ENCODE assay signal across 24 cellular contexts in genomic region chr3:23875326-23875725, GRCh38. TPM values are rescaled to one million over a fixed set of nuclear protein-coding genes. Genes with fewer than 3 reads are reported as not detected.
DNase-seq lines count a peak whose midpoint lies in the region; ATAC-seq, FAIRE-seq and TF ChIP-seq lines count a peak whose summit lies in the region.
"Had no signal": no experiment of that assay in that cellular context is flagged by ENCODE, and none has a peak within 500 bp of the region (broad histone marks: within the 10 kb centered on the region; RNA-seq: fewer than 3 reads in every experiment).

No MANE protein-coding gene starts in this region.

- H2BK120ac ChIP-seq in trophoblast cell (ENCODE audit: insufficient read depth, low read length, poor library complexity) = no peak overlapping the region

- no peak overlapping the region for H2BK12ac ChIP-seq in trophoblast cell (ENCODE audit: low read length)

- TF ChIP-seq RAD21 in GM12878 (IDR thresholded peaks at IDR 0.05; ENCODE audit: insufficient read depth, low read depth, low read length) = no peak

- H2AFZ ChIP-seq in GM23248 = no peak overlapping the region
- no peak overlapping the region for H2AFZ ChIP-seq in GM12878 (ENCODE audit: control insufficient read depth, low read depth, low read length)
- no peak overlapping the region for H2AFZ ChIP-seq in trophoblast cell (ENCODE audit: insufficient read depth, low read length, poor library complexity)

- H3F3A ChIP-seq in GM23248 (ENCODE audit: insufficient read depth) = peaks cover 45% of the 10 kb centered on the region

- no peaks in the 10 kb centered on the region for H3K79me1 ChIP-seq in trophoblast cell (ENCODE audit: low read length)

- H3K4me1 ChIP-seq in GM23248 (ENCODE audit: insufficient read depth) (peaks cover 41% of the 10 kb centered on the region), HUES64 (ENCODE audit: insufficient read depth, low read length) (peaks cover 4% of the 10 kb centered on the region; the same call in 1 of the 2 replicates), GM12878 (ENCODE audit: control insufficient read depth, insufficient read depth, low read length) (no peaks in the 10 kb centered on the region), trophoblast cell (ENCODE audit: control insufficient read depth in 1 of 2, insufficient read depth in 2 of 2, low read length in 2 of 2) (peaks cover 0 to 6% of the 10 kb centered on the region in 2 experiments)
- H3K4me1 ChIP-seq: BE2C had no signal

- no peak for TF ChIP-seq POLR2A in GM12878 (IDR thresholded peaks at IDR 0.05; ENCODE audit: low read depth, low read length)

- H3K27me3 ChIP-seq in GM23248 (replicated peaks; ENCODE audit: insufficient read depth) (no peaks in the 10 kb centered on the region), HUES64 (ENCODE audit: insufficient read depth, low read length) (no peaks in the 10 kb centered on the region), GM12878 (replicated peaks in 1 of 2; ENCODE audit: control insufficient read depth in 2 of 2, insufficient read depth in 2 of 2, low read length in 1 of 2) (no peaks in the 10 kb centered on the region), trophoblast cell (ENCODE audit: insufficient read depth, low read length) (no peaks in the 10 kb centered on the region)
- H3K27me3 ChIP-seq: BE2C had no signal

- H3K9me3 ChIP-seq in GM23248 (ENCODE audit: low read depth) (no peaks in the 10 kb centered on the region), HUES64 (ENCODE audit: insufficient read depth, low read depth, low read length) (peaks cover 8% of the 10 kb centered on the region), GM12878 (replicated peaks; ENCODE audit: control insufficient read depth, insufficient read depth, low read length) (no peaks in the 10 kb centered on the region), trophoblast cell (ENCODE audit: insufficient read depth, low read depth, low read length) (no peaks in the 10 kb centered on the region)
- H3K9me3 ChIP-seq: BE2C had no signal

- WGBS in GM23248 (ENCODE audit: low coverage in 1 of 2, low lambda C conversion rate in 2 of 2, missing lambda C conversion rate in 2 of 2), 2 experiments = 63 to 65% methylated on average over 3 of the region's 3 CpGs
- WGBS in HUES64 = 97% methylated on average over 3 of the region's 3 CpGs
- WGBS in GM12878 (ENCODE audit: insufficient coverage, insufficient replicate concordance, low lambda C conversion rate, missing lambda C conversion rate) = 65% methylated on average over 3 of the region's 3 CpGs
- WGBS in trophoblast cell (ENCODE audit: extremely low coverage, insufficient coverage, insufficient read length) = no CpG with 5 or more reads among the region's 3 CpGs

- no peak overlapping the region for H3K14ac ChIP-seq in trophoblast cell (ENCODE audit: low read length)

- peak overlapping the region; percentile 55 for H3K27ac ChIP-seq in GM23248
- H3K27ac ChIP-seq in HUES64 (ENCODE audit: low read depth, low read length) = 0 out of 2 replicates have a peak overlapping the region, but pooled peaks have one; percentile 25
- no peak overlapping the region for H3K27ac ChIP-seq in GM12878 (ENCODE audit: control insufficient read depth, insufficient read depth)
- H3K27ac ChIP-seq in trophoblast cell (ENCODE audit: low read depth, low read length) = no peak overlapping the region
- H3K27ac ChIP-seq: KMS-11, RWPE1 had no signal

- BruUV-seq in GM12878 (replicated peaks; lab: Mats Ljungman, UMichigan) = TSS peak; percentile 5

- H3K9ac ChIP-seq in GM23248 (no peak overlapping the region), HUES64 (ENCODE audit: low read depth, low read length) (no peak overlapping the region), GM12878 (ENCODE audit: control insufficient read depth, insufficient read depth, low read length) (no peak overlapping the region), trophoblast cell (ENCODE audit: low read length) (no peak overlapping the region)
- H3K9ac ChIP-seq: KMS-11 had no signal

- H3K4me2 ChIP-seq in GM23248 (ENCODE audit: unreplicated experiment) = peak overlapping the region; percentile 63
- no peak overlapping the region for H3K4me2 ChIP-seq in GM12878 (ENCODE audit: control insufficient read depth, insufficient read depth)
- H3K4me2 ChIP-seq in trophoblast cell (ENCODE audit: low read length) = no peak overlapping the region
- H3K4me2 ChIP-seq: KMS-11 had no signal

- intact Hi-C loops in GM12878 (cut with micrococcal nuclease; ENCODE audit: unreplicated experiment) = no loop called here

- no peak overlapping the region for H4K91ac ChIP-seq in trophoblast cell (ENCODE audit: low read depth, low read length)

- no peak; a peak in 1 of 6 replicates for TF ChIP-seq CTCF in GM12878 (IDR thresholded peaks at IDR 0.05 in 2 of 3, conservative IDR thresholded peaks at IDR 0.05 in 1 of 3; ENCODE audit: control insufficient read depth in 2 of 3, extremely low read depth in 1 of 3, insufficient read depth in 1 of 3, low read depth in 3 of 3, low read length in 3 of 3)

- H2AK5ac ChIP-seq in trophoblast cell (ENCODE audit: low read length) = no peak overlapping the region

- CTCF ChIA-PET in GM12878 (lab: Yijun Ruan, JAX) = interaction anchor here (1.3 to 2.3 kb wide), 5 partner anchors 13 to 41 kb away, joined by 5 to 13 read pairs (median 7); no protein-coding TSS in a partner anchor

- H3K4me3 ChIP-seq in GM23248 (0 out of 2 replicates have a peak overlapping the region, but pooled peaks have one; percentile 5), HUES64 (ENCODE audit: low read length) (no peak overlapping the region), GM12878 (no peak overlapping the region), trophoblast cell (ENCODE audit: low read depth, low read length) (no peak overlapping the region)

- no peak overlapping the region for H2BK5ac ChIP-seq in trophoblast cell (ENCODE audit: low read depth, low read length, poor library complexity)

- H4K12ac ChIP-seq in trophoblast cell (ENCODE audit: low read depth, low read length) = no peak overlapping the region

- SMC1A ChIA-PET in GM12878 (lab: Charles Lee; ENCODE audit: uncharacterized antibody, unreplicated experiment) = interaction anchor here (0.8 to 1.8 kb wide), 5 partner anchors 13 to 122 kb away, joined by 3 to 5 read pairs (median 5); no protein-coding TSS in a partner anchor

- H3K36me3 ChIP-seq in GM23248 (ENCODE audit: low read depth) (no peaks in the 10 kb centered on the region), HUES64 (ENCODE audit: insufficient read depth, low read length) (peaks cover 12% of the 10 kb centered on the region), GM12878 (ENCODE audit: control insufficient read depth in 2 of 2, insufficient read depth in 2 of 2, low read length in 1 of 2) (peaks cover 2 to 5% of the 10 kb centered on the region in 2 experiments; a peak in 3 of 4 replicates), trophoblast cell (ENCODE audit: control insufficient read depth in 1 of 2, insufficient read depth in 2 of 2, low read length in 2 of 2) (peaks cover 2% of the 10 kb centered on the region in 2 experiments)
- H3K36me3 ChIP-seq: BE2C had no signal

- in situ Hi-C loops in GM23248 (cut with MboI) = no loop called here
- in situ Hi-C loops in GM12878 (cut with MboI) = no loop called here

- H3K23ac ChIP-seq in trophoblast cell (ENCODE audit: low read length) = no peak overlapping the region

- H3K18ac ChIP-seq in trophoblast cell (ENCODE audit: low read length) = no peak overlapping the region

- H4K8ac ChIP-seq in trophoblast cell (ENCODE audit: low read depth, low read length) = no peak overlapping the region

- RAD21 ChIA-PET in GM12878 (lab: Charles Lee; ENCODE audit: unreplicated experiment) = no interaction called here

- H4K20me1 ChIP-seq in GM23248 (ENCODE audit: insufficient read depth) (no peaks in the 10 kb centered on the region), GM12878 (ENCODE audit: control insufficient read depth, insufficient read depth) (no peaks in the 10 kb centered on the region)

- H3K79me2 ChIP-seq in GM23248 (ENCODE audit: insufficient read depth) (peaks cover 55% of the 10 kb centered on the region), GM12878 (ENCODE audit: control insufficient read depth, insufficient read depth, low read length) (peaks cover 34% of the 10 kb centered on the region), trophoblast cell (ENCODE audit: control insufficient read depth, insufficient read depth, low read length, poor library complexity) (no peaks in the 10 kb centered on the region)

- DNase-seq in GM23248 (no peak), GM12878 (ENCODE audit: low read depth, low spot score) (no peak), trophoblast cell (peak; percentile 18 to 84), DMS153 (lab: John Stamatoyannopoulos, UW) (no peak), NCI-H82 (lab: John Stamatoyannopoulos, UW) (no peak)
- DNase-seq: BE2C, Calu3, DND-41, NCI-H1048, NCI-H1417, NCI-H1694, NCI-H2081, NCI-H2227 treated with DMSO at 0.1 percent for 48 hours, NCI-H510A, NCI-H69, SHP77 treated with DMSO at 0.1 percent for 48 hours had no signal

- POLR2A ChIA-PET in GM12878 (lab: Charles Lee) = no interaction called here

- no peak overlapping the region for H3K4ac ChIP-seq in trophoblast cell (ENCODE audit: low read depth, low read length)

- no peak for FAIRE-seq in GM12878 (lab: Jason Lieb, UNC)
- FAIRE-seq: GM18507, H54, HTR-8/SVneo had no signal

- H3K9me2 ChIP-seq in GM23248 (ENCODE audit: insufficient read depth) = no peaks in the 10 kb centered on the region

- TF ChIP-seq EP300 in GM12878 (IDR thresholded peaks at IDR 0.05; ENCODE audit: borderline replicate concordance in 1 of 2, control insufficient read depth in 1 of 2, low read depth in 2 of 2, low read length in 2 of 2) = no peak

- ATAC-seq in GM12878 (peak; percentile 34), HG02798 (IDR thresholded peaks at IDR 0.05; ENCODE audit: poor library complexity, unreplicated experiment) (no peak)
- ATAC-seq: Panc1 had no signal

RNA-seq across cellular contexts. Expression of gene NKIRAS1, which starts 41.5 kb away (rescaled TPM):
- 15.0 and 18.5 TPM in 2 replicates for total RNA-seq in GM23248 (2014; rRNA removed; shearing (Covaris generic))
- polyA plus RNA-seq in GM23248 (2016; fragmentation: Nextera tagmentation; extraction: Ambion mirVana) = 17.2 and 18.9 TPM in 2 replicates
- 4.8 TPM for polyA plus RNA-seq in HUES64 (2013, experiment 1 of 2)
- 4.8 TPM for polyA plus RNA-seq in HUES64 (2013, experiment 2 of 2)
- 9.3 and 10.1 TPM in 2 replicates for total RNA-seq in GM12878 (2013; cell fraction: nucleolus; rRNA removed)
- total RNA-seq in GM12878 (2014; rRNA removed) = 11.4 and 11.5 TPM in 2 replicates
- 13.8 and 14.2 TPM in 2 replicates for total RNA-seq in GM12878 (2014; rRNA removed; fragmentation: Illumina TruSeq; extraction: Trizol)
- 7.1 and 7.2 TPM in 2 replicates for total RNA-seq in GM12878 (2021)
- polyA plus RNA-seq in GM12878 (2011; ENCODE audit: low read depth) = 5.1 TPM
- polyA plus RNA-seq in GM12878 (2011; rRNA removed) = 7.9 and 12.9 TPM in 2 replicates
- 3.0 and 3.6 TPM in 2 replicates for polyA plus RNA-seq in GM12878 (2011; cell fraction: cytosol; rRNA removed)
- 2.7 and 4.1 TPM in 2 replicates for polyA plus RNA-seq in GM12878 (2011; cell fraction: nucleus; rRNA removed)
- 7.6 and 10.4 TPM in 2 replicates for polyA plus RNA-seq in GM12878 (2012)
- polyA plus RNA-seq in GM12878 (2014; fragmentation: Illumina TruSeq; extraction: Trizol) = 12.4 and 14.1 TPM in 2 replicates
- polyA plus RNA-seq in GM12878 (2014; fragmentation: Nextera tagmentation; extraction: Ambion mirVana) = 10 to 100 TPM in 1 of 2 experiments, 1 to 10 TPM in 1; 8.9 to 10.2 TPM
- 6.9 and 9.1 TPM in 2 replicates for polyA plus RNA-seq in GM12878 (2014; rRNA removed)
- 10 to 100 TPM; 13.6 to 17.9 TPM for polyA plus RNA-seq in GM12878 (2016; fragmentation: Nextera tagmentation; extraction: Ambion mirVana)
- 3.2 and 3.6 TPM in 2 replicates for polyA minus RNA-seq in GM12878 (2011; rRNA and poly(A)+ RNA removed)
- 2.3 and 3.5 TPM in 2 replicates for polyA minus RNA-seq in GM12878 (2011; cell fraction: cytosol; rRNA and poly(A)+ RNA removed)
- polyA minus RNA-seq in GM12878 (2011; cell fraction: nucleus; rRNA and poly(A)+ RNA removed) = 3.3 and 4.6 TPM in 2 replicates
- polyA plus RNA-seq in trophoblast cell (2013) = 9.3 and 9.5 TPM in 2 replicates

RNA-seq across cellular contexts. Expression of gene RPL15, which starts 41.6 kb away (rescaled TPM):
- total RNA-seq in GM23248 (2014; rRNA removed; shearing (Covaris generic)) = 1,523 and 2,236 TPM in 2 replicates
- 1,678 and 1,685 TPM in 2 replicates for polyA plus RNA-seq in GM23248 (2016; fragmentation: Nextera tagmentation; extraction: Ambion mirVana)
- 2,998 TPM for polyA plus RNA-seq in HUES64 (2013, experiment 1 of 2)
- 3,107 TPM for polyA plus RNA-seq in HUES64 (2013, experiment 2 of 2)
- 393 and 399 TPM in 2 replicates for total RNA-seq in GM12878 (2013; cell fraction: nucleolus; rRNA removed)
- 3,114 and 3,350 TPM in 2 replicates for total RNA-seq in GM12878 (2014; rRNA removed)
- 3,391 and 3,433 TPM in 2 replicates for total RNA-seq in GM12878 (2014; rRNA removed; fragmentation: Illumina TruSeq; extraction: Trizol)
- 2,942 and 3,030 TPM in 2 replicates for total RNA-seq in GM12878 (2021)
- 8,530 TPM for polyA plus RNA-seq in GM12878 (2011; ENCODE audit: low read depth)
- 3,424 and 4,734 TPM in 2 replicates for polyA plus RNA-seq in GM12878 (2011; rRNA removed)
- 6,238 and 7,908 TPM in 2 replicates for polyA plus RNA-seq in GM12878 (2011; cell fraction: cytosol; rRNA removed)
- polyA plus RNA-seq in GM12878 (2011; cell fraction: nucleus; rRNA removed) = 1,866 and 2,228 TPM in 2 replicates
- 4,230 and 5,312 TPM in 2 replicates for polyA plus RNA-seq in GM12878 (2012)
- polyA plus RNA-seq in GM12878 (2014; fragmentation: Illumina TruSeq; extraction: Trizol) = 2,502 and 4,642 TPM in 2 replicates
- over 10,000 TPM in 1 of 2 experiments, 1,000 to 10,000 TPM in 1; 6,967 to 10,761 TPM for polyA plus RNA-seq in GM12878 (2014; fragmentation: Nextera tagmentation; extraction: Ambion mirVana)
- polyA plus RNA-seq in GM12878 (2014; rRNA removed) = 5,703 and 6,539 TPM in 2 replicates
- polyA plus RNA-seq in GM12878 (2016; fragmentation: Nextera tagmentation; extraction: Ambion mirVana) = 1,000 to 10,000 TPM; 2,885 to 2,955 TPM
- polyA minus RNA-seq in GM12878 (2011; rRNA and poly(A)+ RNA removed) = 1,568 and 2,412 TPM in 2 replicates
- polyA minus RNA-seq in GM12878 (2011; cell fraction: cytosol; rRNA and poly(A)+ RNA removed) = 797 and 891 TPM in 2 replicates
- polyA minus RNA-seq in GM12878 (2011; cell fraction: nucleus; rRNA and poly(A)+ RNA removed) = 234 and 300 TPM in 2 replicates
- polyA plus RNA-seq in trophoblast cell (2013) = 2,209 and 2,294 TPM in 2 replicates

Comparison
In these comparisons a context has a peak if more than half of its experiments do, and no peak if none do; other contexts are left out.
1. DNase-seq: peak in trophoblast cell (2 of 2); none in GM23248 (single experiment), GM12878 (single experiment), DMS153 (single experiment) and NCI-H82 (single experiment).
2. H3K27ac ChIP-seq: peak in GM23248 (single experiment) and HUES64 (single experiment); none in GM12878 (single experiment) and trophoblast cell (single experiment).